24 cellular contexts compared by ENCODE assay signal in the genomic region with DNA sequence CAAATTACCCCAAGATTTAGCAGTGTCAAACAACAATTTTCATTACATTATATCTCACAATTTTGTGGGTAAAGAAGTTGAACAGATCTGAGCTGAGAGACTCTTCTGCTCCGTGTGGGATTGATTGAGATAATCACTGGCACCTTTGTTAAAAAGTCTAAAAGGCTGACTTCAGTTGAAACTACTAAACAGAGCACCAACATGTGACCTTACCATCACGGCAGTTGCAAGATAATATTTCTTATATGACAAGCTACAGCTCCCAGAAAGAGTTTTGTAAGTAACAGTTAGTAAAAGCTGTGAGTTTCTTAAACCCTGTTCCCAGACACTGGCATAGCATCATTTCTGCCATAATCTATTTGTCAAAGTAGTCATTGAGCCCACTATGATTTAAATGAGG. TPM values are rescaled to one million over a fixed set of nuclear protein-coding genes. Genes with fewer than 3 reads are reported as not detected.
DNase-seq lines count a peak whose midpoint lies in the region; ATAC-seq, FAIRE-seq and TF ChIP-seq lines count a peak whose summit lies in the region.
"Had no signal": no experiment of that assay in that cellular context is flagged by ENCODE, and none has a peak within 500 bp of the region (broad histone marks: within the 10 kb centered on the region; RNA-seq: fewer than 3 reads in every experiment).

No MANE protein-coding gene starts in this region.

- H3K9me1 ChIP-seq in K562 (ENCODE audit: control insufficient read depth, insufficient read depth, low read length): no peaks in the 10 kb centered on the region

- in situ Hi-C loops in K562 (cut with MboI): no loop called here

- no peaks in the 10 kb centered on the region for H3F3A ChIP-seq in Loucy (ENCODE audit: low read depth)

- CTCF ChIA-PET in K562 (lab: Yijun Ruan, JAX; ENCODE audit: low intra/inter-chr PET ratio): no interaction called here

- TF ChIP-seq POLR2A in K562 (conservative IDR thresholded peaks at IDR 0.05): no peak

- BruUV-seq in K562 (replicated peaks; lab: Mats Ljungman, UMichigan): no TSS peak

- H3K27ac ChIP-seq in DND-41 (ENCODE audit: low read length): no peak overlapping the region
- H3K27ac ChIP-seq in K562 (ENCODE audit: extremely low read depth, low read depth, low read length): peak overlapping the region; percentile 59
- no peak overlapping the region for H3K27ac ChIP-seq in osteoblast (ENCODE audit: low read depth, low read length)
- H3K27ac ChIP-seq: coronary artery, esophagus squamous epithelium, KMS-11, SJCRH30, testis had no signal

- 4% methylated on average over 2 of the region's 2 CpGs for WGBS in K562 (ENCODE audit: insufficient coverage, low coverage, missing lambda C conversion rate)

- intact Hi-C loops in K562 (cut with micrococcal nuclease): loop anchor here (2.0 kb wide), 1 partner anchor 25 kb away; a partner anchor contains a TSS

- no peak overlapping the region for H3K4me3 ChIP-seq in DND-41 (ENCODE audit: low read depth in 1 of 2, low read length in 2 of 2)
- no peak overlapping the region for H3K4me3 ChIP-seq in Loucy (ENCODE audit: low read length, poor library complexity, severe bottlenecking)
- no peak overlapping the region for H3K4me3 ChIP-seq in K562
- H3K4me3 ChIP-seq in osteoblast (ENCODE audit: insufficient read depth, low read length): no peak overlapping the region
- H3K4me3 ChIP-seq: coronary artery, esophagus squamous epithelium, SJCRH30, testis had no signal

- no peak for TF ChIP-seq RAD21 in K562 (CRISPR knock-in tag; conservative IDR thresholded peaks at IDR 0.05 in 1 of 2, IDR thresholded peaks at IDR 0.05 in 1 of 2)

- TF ChIP-seq EP300 in K562 (IDR thresholded peaks at IDR 0.05; ENCODE audit: low read length): no peak; the same call in 1 of the 2 replicates

- H3K9ac ChIP-seq in DND-41 (ENCODE audit: low read depth, low read length) (no peak overlapping the region), Loucy (ENCODE audit: low read depth, low read length, poor library complexity, severe bottlenecking) (no peak overlapping the region), K562 (ENCODE audit: insufficient read depth in 1 of 2, low read depth in 2 of 2, low read length in 2 of 2) (peak overlapping the region in 1 of 2 experiments; percentile 24; a peak in 1 of 4 replicates)
- H3K9ac ChIP-seq: KMS-11 had no signal

- H3K9me3 ChIP-seq in DND-41 (ENCODE audit: insufficient read depth, low read length, severe bottlenecking) (no peaks in the 10 kb centered on the region), Loucy (ENCODE audit: insufficient read depth, low read depth, low read length) (no peaks in the 10 kb centered on the region), K562 (replicated peaks; ENCODE audit: control insufficient read depth, insufficient read depth, low read depth, low read length) (0 out of 2 replicates have a peak, but pooled peaks cover 1% of the 10 kb centered on the region), osteoblast (ENCODE audit: low read depth, low read length) (no peaks in the 10 kb centered on the region)
- H3K9me3 ChIP-seq: esophagus squamous epithelium, SJCRH30, testis had no signal

- DNase-seq in DND-41: no peak
- DNase-seq in K562 (ENCODE audit: extremely low read depth in 1 of 4, low spot score in 3 of 4): peak in 1 of 4 experiments; percentile 32
- DNase-seq in osteoblast (ENCODE audit: insufficient read length, low spot score, missing footprints): no peak
- DNase-seq in anterior cingulate cortex (lab: John Stamatoyannopoulos, UW): no peak
- DNase-seq in AML-193 (lab: John Stamatoyannopoulos, UW): no peak
- DNase-seq in HCEC 1CT: no peak
- DNase-seq: activated CD8-positive, alpha-beta T cell treated with anti-CD3 and anti-CD28 coated beads for 36 hours; aorta; esophagus squamous epithelium; GF-D8; NCI-H1048; NCI-H187; NCI-H524; nucleus accumbens; SJCRH30; stimulated activated naive CD8-positive, alpha-beta T cell treated with anti-CD3 and anti-CD28 coated beads, Interleukin-15, Interleukin-2, amounts not matched to agents 100 U/mL and 50 U/mL, for 24 hours; T-cell; testis had no signal

- no peak for TF ChIP-seq CTCF in DND-41 (IDR thresholded peaks at IDR 0.05; ENCODE audit: borderline replicate concordance, extremely low read depth, low read length, poor library complexity, severe bottlenecking)
- TF ChIP-seq CTCF in Loucy (conservative IDR thresholded peaks at IDR 0.05; ENCODE audit: low read length): no peak
- no peak for TF ChIP-seq CTCF in K562 (IDR thresholded peaks at IDR 0.05 in 2 of 3, conservative IDR thresholded peaks at IDR 0.05 in 1 of 3; ENCODE audit: insufficient read depth in 2 of 3, low read depth in 1 of 3, low read length in 3 of 3)
- no peak for TF ChIP-seq CTCF in osteoblast (IDR thresholded peaks at IDR 0.05; ENCODE audit: extremely low read depth, low read depth, low read length)

- ATAC-seq in DND-41 (ENCODE audit: insufficient read depth, low read depth) (no peak), K562 (peak; percentile 60)
- ATAC-seq: activated CD4-positive, CD25-positive, alpha-beta regulatory T cell treated with anti-CD3 and anti-CD28 coated beads, Interleukin-2, amount 50 U/mL, for 24 hours; activated CD8-positive, alpha-beta T cell treated with anti-CD3 and anti-CD28 coated beads for 36 hours; left lobe of liver; stimulated activated naive CD8-positive, alpha-beta T cell treated with anti-CD3 and anti-CD28 coated beads, Interleukin-15, Interleukin-2, amounts not matched to agents 100 U/mL and 50 U/mL, for 24 hours; T-cell had no signal

- POLR2A ChIA-PET in K562 (lab: Yijun Ruan, JAX): interaction anchor here (1.3 kb wide), 1 partner anchor 25 kb away, joined by 4 read pairs; a partner anchor contains a TSS

- H4K20me1 ChIP-seq in DND-41 (ENCODE audit: insufficient read depth, low read length) (no peaks in the 10 kb centered on the region), Loucy (ENCODE audit: insufficient read depth, low read length, poor library complexity, severe bottlenecking) (no peaks in the 10 kb centered on the region), K562 (replicated peaks; ENCODE audit: control insufficient read depth, insufficient read depth, low read length) (no peaks in the 10 kb centered on the region), osteoblast (ENCODE audit: insufficient read depth, low read length) (no peaks in the 10 kb centered on the region)

- peaks cover 27% of the 10 kb centered on the region for H3K4me1 ChIP-seq in DND-41 (ENCODE audit: insufficient read depth, low read length)
- H3K4me1 ChIP-seq in Loucy (ENCODE audit: insufficient read depth, low read length, poor library complexity, severe bottlenecking): peaks cover 35% of the 10 kb centered on the region
- peaks cover 7 to 8% of the 10 kb centered on the region in 2 experiments; a peak in 4 of 5 replicates for H3K4me1 ChIP-seq in K562 (replicated peaks in 1 of 2; ENCODE audit: control insufficient read depth in 2 of 2, insufficient read depth in 2 of 2, low read length in 2 of 2)
- peaks cover 26% of the 10 kb centered on the region for H3K4me1 ChIP-seq in osteoblast (ENCODE audit: insufficient read depth, low read length)
- H3K4me1 ChIP-seq: testis had no signal

- FAIRE-seq in K562 (lab: Jason Lieb, UNC): no peak
- FAIRE-seq: GM18507 had no signal

- H3K79me2 ChIP-seq in DND-41 (ENCODE audit: insufficient read depth, low read length) (no peaks in the 10 kb centered on the region), Loucy (ENCODE audit: insufficient read depth, low read length) (no peaks in the 10 kb centered on the region), K562 (ENCODE audit: control insufficient read depth, insufficient read depth, low read length) (no peaks in the 10 kb centered on the region), osteoblast (ENCODE audit: insufficient read depth, low read length) (no peaks in the 10 kb centered on the region)

- H2AFZ ChIP-seq in DND-41 (ENCODE audit: low read depth, low read length) (peak overlapping the region; percentile 49; the same call in 1 of the 2 replicates), Loucy (ENCODE audit: low read length) (peak overlapping the region; percentile 65; the same call in 1 of the 2 replicates), K562 (ENCODE audit: low read depth, low read length) (peak overlapping the region; percentile 45), osteoblast (ENCODE audit: low read length) (peak overlapping the region; percentile 53)

- H3K36me3 ChIP-seq in DND-41 (ENCODE audit: insufficient read depth, low read length): no peaks in the 10 kb centered on the region
- no peaks in the 10 kb centered on the region for H3K36me3 ChIP-seq in Loucy (ENCODE audit: insufficient read depth, low read length)
- no peaks in the 10 kb centered on the region for H3K36me3 ChIP-seq in K562 (ENCODE audit: control insufficient read depth, insufficient read depth, low read length)
- no peaks in the 10 kb centered on the region for H3K36me3 ChIP-seq in osteoblast (ENCODE audit: insufficient read depth, low read length)
- H3K36me3 ChIP-seq: esophagus squamous epithelium, SJCRH30 had no signal

- H3K27me3 ChIP-seq in DND-41 (ENCODE audit: insufficient read depth, low read length, poor library complexity) (no peaks in the 10 kb centered on the region), Loucy (ENCODE audit: insufficient read depth, low read length, poor library complexity, severe bottlenecking) (no peaks in the 10 kb centered on the region), K562 (ENCODE audit: control insufficient read depth in 2 of 2, insufficient read depth in 2 of 2, low read length in 2 of 2) (no peaks in the 10 kb centered on the region), osteoblast (ENCODE audit: insufficient read depth, low read length) (no peaks in the 10 kb centered on the region)
- H3K27me3 ChIP-seq: esophagus squamous epithelium, SJCRH30, testis had no signal

- H3K4me2 ChIP-seq in DND-41 (ENCODE audit: insufficient read depth, low read length) (no peak overlapping the region), Loucy (ENCODE audit: low read depth, low read length, poor library complexity, severe bottlenecking) (peak overlapping the region; percentile 13), K562 (ENCODE audit: insufficient read depth, low read length) (peak overlapping the region; percentile 65), osteoblast (ENCODE audit: insufficient read depth, low read length) (no peak overlapping the region)
- H3K4me2 ChIP-seq: KMS-11 had no signal

- no peaks in the 10 kb centered on the region for H3K9me2 ChIP-seq in Loucy (replicated peaks; ENCODE audit: low read depth, low read length)

RNA-seq across cellular contexts. Expression of a gene that starts 25.0 kb away (rescaled TPM):
- 27.8 and 66.6 TPM in 2 replicates for total RNA-seq in K562 (2011; cell fraction: chromatin; rRNA removed; ENCODE audit: low replicate concordance)
- 13.7 and 18.7 TPM in 2 replicates for total RNA-seq in K562 (2011; cell fraction: nucleolus; rRNA removed)
- 36.2 and 39.1 TPM in 2 replicates for total RNA-seq in K562 (2011; cell fraction: nucleoplasm; rRNA removed)
- total RNA-seq in K562 (2014; rRNA removed) (14.4 and 18.0 TPM in 2 replicates), K562 (2014; rRNA removed; fragmentation: Illumina TruSeq; extraction: Trizol) (37.8 and 46.5 TPM in 2 replicates), K562 (2015; rRNA removed; fragmentation: Illumina TruSeq; extraction: Trizol) (38.2 and 43.2 TPM in 2 replicates), K562 (2021) (37.9 and 39.2 TPM in 2 replicates), osteoblast (107 and 111 TPM in 2 replicates)
- polyA plus RNA-seq in K562 (2011; rRNA removed) (43.2 and 46.5 TPM in 2 replicates), K562 (2014; fragmentation: Illumina TruSeq; extraction: Trizol) (41.2 and 47.8 TPM in 2 replicates), K562 (2014; fragmentation: Nextera tagmentation; extraction: Ambion mirVana) (10 to 100 TPM; 26.6 to 35.8 TPM), K562 (2014; rRNA removed) (24.9 and 29.4 TPM in 2 replicates)
- polyA plus RNA-seq in K562 (2011; cell fraction: cytosol; rRNA removed): 14.0 and 19.7 TPM in 2 replicates
- polyA plus RNA-seq in K562 (2011; cell fraction: nucleus; rRNA removed): 59.2 and 66.8 TPM in 2 replicates
- polyA plus RNA-seq in K562 (2012): 35.4 and 41.1 TPM in 2 replicates
- polyA minus RNA-seq in K562 (2011; rRNA and poly(A)+ RNA removed): 68.4 and 74.6 TPM in 2 replicates
- 18.3 and 26.2 TPM in 2 replicates for polyA minus RNA-seq in K562 (2011; cell fraction: cytosol; rRNA and poly(A)+ RNA removed)
- polyA minus RNA-seq in K562 (2011; cell fraction: nucleus; rRNA and poly(A)+ RNA removed): 25.6 and 57.9 TPM in 2 replicates

RNA-seq across cellular contexts. Expression of a gene that starts 25.2 kb away (rescaled TPM):
- total RNA-seq in K562 (2011; cell fraction: chromatin; rRNA removed; ENCODE audit: low replicate concordance): 7.0 and 28.2 TPM in 2 replicates
- 5.8 and 6.4 TPM in 2 replicates for total RNA-seq in K562 (2011; cell fraction: nucleolus; rRNA removed)
- 6.7 and 12.7 TPM in 2 replicates for total RNA-seq in K562 (2011; cell fraction: nucleoplasm; rRNA removed)
- total RNA-seq in K562 (2014; rRNA removed) (2.5 and 3.6 TPM in 2 replicates), K562 (2014; rRNA removed; fragmentation: Illumina TruSeq; extraction: Trizol) (6.8 and 7.4 TPM in 2 replicates), K562 (2015; rRNA removed; fragmentation: Illumina TruSeq; extraction: Trizol) (8.4 and 8.6 TPM in 2 replicates), K562 (2021) (5.1 and 6.8 TPM in 2 replicates), osteoblast (21.8 and 23.2 TPM in 2 replicates)
- polyA plus RNA-seq in K562 (2011; rRNA removed) (4.1 and 5.1 TPM in 2 replicates), K562 (2014; fragmentation: Illumina TruSeq; extraction: Trizol) (4.2 and 6.2 TPM in 2 replicates), K562 (2014; fragmentation: Nextera tagmentation; extraction: Ambion mirVana) (1 to 10 TPM; 2.4 to 2.5 TPM), K562 (2014; rRNA removed) (2.1 and 4.2 TPM in 2 replicates)
- 0.63 and 2.8 TPM in 2 replicates for polyA plus RNA-seq in K562 (2011; cell fraction: cytosol; rRNA removed)
- polyA plus RNA-seq in K562 (2011; cell fraction: nucleus; rRNA removed): 4.8 and 6.1 TPM in 2 replicates
- 5.1 and 5.3 TPM in 2 replicates for polyA plus RNA-seq in K562 (2012)
- polyA minus RNA-seq in K562 (2011; rRNA and poly(A)+ RNA removed): 9.6 and 12.0 TPM in 2 replicates
- 3.8 and 7.1 TPM in 2 replicates for polyA minus RNA-seq in K562 (2011; cell fraction: cytosol; rRNA and poly(A)+ RNA removed)
- 10.6 and 19.0 TPM in 2 replicates for polyA minus RNA-seq in K562 (2011; cell fraction: nucleus; rRNA and poly(A)+ RNA removed)

Comparison
In these comparisons a context has a peak if more than half of its experiments do, and no peak if none do; other contexts are left out.
1. H3K4me2 ChIP-seq: peak in Loucy (single experiment) and K562 (single experiment); none in DND-41 (single experiment) and osteoblast (single experiment).
2. Peak in every context shown above with its lines, with median percentiles within 50 percentile points of each other: H2AFZ ChIP-seq.